Comparison of ENCODE assay signal across 8 cellular contexts in the genomic region with DNA sequence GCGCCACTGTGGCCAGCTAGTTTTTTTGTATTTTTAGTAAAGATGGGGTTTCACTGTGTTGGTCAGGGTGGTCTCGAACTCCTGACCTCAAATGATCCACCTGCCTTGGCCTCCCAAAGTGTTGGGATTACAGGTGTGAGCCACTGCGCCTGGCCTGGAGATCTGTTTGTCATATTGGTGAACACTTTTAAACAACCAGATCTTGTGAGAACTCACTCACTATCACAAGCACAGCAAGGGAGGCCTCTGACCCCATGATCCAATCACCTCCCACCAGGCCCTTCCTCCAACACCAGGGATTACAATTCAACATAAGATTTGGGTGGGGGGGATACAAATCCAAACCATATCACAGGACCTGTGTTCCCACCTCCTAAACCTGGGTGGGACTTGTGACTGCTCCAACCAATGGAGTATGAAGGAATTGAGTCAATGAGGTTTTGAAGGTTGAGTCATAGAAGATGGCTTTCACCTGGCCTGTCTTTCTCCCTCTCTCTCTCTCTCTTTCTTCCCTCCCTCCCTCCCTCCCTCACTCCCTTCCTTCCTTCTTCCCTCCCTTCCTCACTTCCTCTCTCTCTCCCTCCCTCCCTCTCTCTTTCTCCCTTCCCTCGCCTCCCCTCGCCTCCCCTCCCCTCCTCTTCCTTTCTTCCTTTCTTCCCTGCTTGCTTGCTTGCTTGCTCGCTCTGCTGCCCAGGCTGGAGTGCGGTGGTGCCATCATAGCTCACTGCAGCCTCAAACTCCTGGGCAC. TPM values are rescaled to one million over a fixed set of nuclear protein-coding genes. Genes with fewer than 3 reads are reported as not detected.
DNase-seq lines count a peak whose midpoint lies in the region; ATAC-seq and TF ChIP-seq lines count a peak whose summit lies in the region.
"Not testable (repeated sequence)": the region's sequence is repeated elsewhere in the genome, so short reads cannot be mapped to it uniquely, and the experiment has no call there.

No MANE protein-coding gene starts in this region.

- not testable (repeated sequence) for TF ChIP-seq CTCF in PC-3 (conservative IDR thresholded peaks at IDR 0.05; ENCODE audit: low read depth, low read length); epithelial cell of proximal tubule (conservative IDR thresholded peaks at IDR 0.05; ENCODE audit: low read depth, low read length)

- not testable (repeated sequence) for H3K27me3 Mint-ChIP-seq in stimulated activated naive CD8-positive, alpha-beta T cell treated with anti-CD3 and anti-CD28 coated beads, Interleukin-15, Interleukin-2, amounts not matched to agents 100 ng/mL and 50 ng/mL, for 24 hours

- H3K4me3 Mint-ChIP-seq in stimulated activated naive CD8-positive, alpha-beta T cell treated with anti-CD3 and anti-CD28 coated beads, Interleukin-15, Interleukin-2, amounts not matched to agents 100 ng/mL and 50 ng/mL, for 24 hours, result not testable (repeated sequence)

- peak; percentile 67 for ATAC-seq in PC-3

- peak overlapping the region; percentile 8 for H3K27ac Mint-ChIP-seq in stimulated activated naive CD8-positive, alpha-beta T cell treated with anti-CD3 and anti-CD28 coated beads, Interleukin-15, Interleukin-2, amounts not matched to agents 100 ng/mL and 50 ng/mL, for 24 hours

- not testable (repeated sequence) for H3K4me3 ChIP-seq in BLaER1; PC-3 (ENCODE audit: low read length); epithelial cell of proximal tubule (ENCODE audit: low read depth, low read length)

- H3K4me1 Mint-ChIP-seq in stimulated activated naive CD8-positive, alpha-beta T cell treated with anti-CD3 and anti-CD28 coated beads, Interleukin-15, Interleukin-2, amounts not matched to agents 100 ng/mL and 50 ng/mL, for 24 hours (ENCODE audit: low read depth), result not testable (repeated sequence)

- H3K27me3 ChIP-seq in BLaER1; PC-3 (ENCODE audit: low read length): not testable (repeated sequence)

- H3K27ac ChIP-seq in BLaER1; PC-3 (ENCODE audit: low read length): not testable (repeated sequence)

- H3F3A ChIP-seq in PC-3 (ENCODE audit: low read length, unreplicated experiment), result not testable (repeated sequence)

- not testable (repeated sequence) for H3K36me3 Mint-ChIP-seq in stimulated activated naive CD8-positive, alpha-beta T cell treated with anti-CD3 and anti-CD28 coated beads, Interleukin-15, Interleukin-2, amounts not matched to agents 100 ng/mL and 50 ng/mL, for 24 hours (ENCODE audit: low read depth)

- DNase-seq in HK-2 (ENCODE audit: unreplicated experiment), result peak; percentile 16
- peak; percentile 66 for DNase-seq in PC-3
- DNase-seq in activated CD4-positive, alpha-beta T cell treated with anti-CD3 and anti-CD28 coated beads for 48 hours, result peak; percentile 9
- peak; percentile 20 for DNase-seq in astrocyte of the hippocampus (ENCODE audit: low read depth, low spot score)
- DNase-seq in epithelial cell of proximal tubule (ENCODE audit: low read depth), result peak; percentile 19
- peak; percentile 23 for DNase-seq in left kidney (ENCODE audit: low read depth, low spot score)

- peak overlapping the region; percentile 47 for H3K4me2 ChIP-seq in BLaER1
- not testable (repeated sequence) for H3K4me2 ChIP-seq in PC-3 (ENCODE audit: low read length)

- H3K9me3 Mint-ChIP-seq in stimulated activated naive CD8-positive, alpha-beta T cell treated with anti-CD3 and anti-CD28 coated beads, Interleukin-15, Interleukin-2, amounts not matched to agents 100 ng/mL and 50 ng/mL, for 24 hours, result not testable (repeated sequence)

- H3K9ac ChIP-seq in BLaER1; PC-3 (ENCODE audit: low read length): not testable (repeated sequence)

- intact Hi-C loops in PC-3 (cut with micrococcal nuclease), result not testable (repeated sequence)

- H3K36me3 ChIP-seq in BLaER1; PC-3 (ENCODE audit: low read depth, low read length): not testable (repeated sequence)

- 0 out of 2 replicates have a peak overlapping the region, but pooled peaks have one; percentile 53 for H2AFZ ChIP-seq in PC-3 (ENCODE audit: low read length)

- not testable (repeated sequence) for H3K9me3 ChIP-seq in BLaER1; PC-3 (ENCODE audit: low read length)

- CTCF ChIA-PET in PC-3 (lab: Charles Lee), result not testable (repeated sequence)

- not testable (repeated sequence) for H3K79me2 ChIP-seq in PC-3 (ENCODE audit: low read length)

- POLR2A ChIA-PET in PC-3 (lab: Charles Lee; ENCODE audit: unreplicated experiment), result not testable (repeated sequence)

- not testable (repeated sequence) for H4K20me1 ChIP-seq in BLaER1; PC-3 (ENCODE audit: low read length)

- peaks cover 51% of the 10 kb centered on the region for H3K4me1 ChIP-seq in BLaER1
- not testable (repeated sequence) for H3K4me1 ChIP-seq in PC-3 (ENCODE audit: insufficient read depth, low read length)

- not testable (repeated sequence) for BruUV-seq in PC-3 (replicated peaks; lab: Mats Ljungman, UMichigan)

- H3K9me2 ChIP-seq in PC-3 (replicated peaks; ENCODE audit: low read length), result not testable (repeated sequence)

RNA-seq across cellular contexts. Expression of gene ADGRL1, which starts 50.1 kb away (rescaled TPM):
- total RNA-seq in PC-3 (2014; rRNA removed) (37.2 and 39.3 TPM in 2 replicates), epithelial cell of proximal tubule (1.4 and 3.3 TPM in 2 replicates)

Comparison
In these comparisons a context has a peak if more than half of its experiments do, and no peak if none do; other contexts are left out.
1. DNase-seq: peak in every context shown above with its lines; median percentile 66 in PC-3; 23 in left kidney; 20 in astrocyte of the hippocampus; 19 in epithelial cell of proximal tubule; 16 in HK-2; 9 in activated CD4-positive, alpha-beta T cell treated with anti-CD3 and anti-CD28 coated beads for 48 hours.